In genomic region chr10:17808971-17809841, GRCh38 we compare ENCODE assay signal across 15 cellular contexts. TPM values are rescaled to one million over a fixed set of nuclear protein-coding genes. Genes with fewer than 3 reads are reported as not detected.
A peak's percentile ranks its signal among the peaks of the same experiment; 100 is the strongest.
DNase-seq lines count a peak whose midpoint lies in the region; ATAC-seq, FAIRE-seq and TF ChIP-seq lines count a peak whose summit lies in the region.
"Had no signal": no experiment of that assay in that cellular context is flagged by ENCODE, and none has a peak within 500 bp of the region (broad histone marks: within the 10 kb centered on the region; RNA-seq: fewer than 3 reads in every experiment).

Gene MRC1, plus strand, starts transcription at chr10:17809348. Its CDS starts 118 bp downstream, at chr10:17809466.

- no peak for TF ChIP-seq RAD21 in K562 (CRISPR knock-in tag; conservative IDR thresholded peaks at IDR 0.05 in 1 of 2, IDR thresholded peaks at IDR 0.05 in 1 of 2)

- H3K36me3 ChIP-seq in K562 (ENCODE audit: control insufficient read depth, insufficient read depth, low read length): no peaks in the 10 kb centered on the region
- H3K36me3 ChIP-seq in right atrium auricular region: no peaks in the 10 kb centered on the region
- no peaks in the 10 kb centered on the region for H3K36me3 ChIP-seq in upper lobe of right lung

- 12% methylated on average over 16 of the region's 23 CpGs for WGBS in K562 (ENCODE audit: insufficient coverage, low coverage, missing lambda C conversion rate)

- H3K79me2 ChIP-seq in K562 (ENCODE audit: control insufficient read depth, insufficient read depth, low read length): no peaks in the 10 kb centered on the region

- in situ Hi-C loops in K562 (cut with MboI): no loop called here

- no peak for TF ChIP-seq POLR2A in K562 (conservative IDR thresholded peaks at IDR 0.05)

- H3K9ac ChIP-seq in K562 (ENCODE audit: insufficient read depth in 1 of 2, low read depth in 2 of 2, low read length in 2 of 2): 0 out of 4 replicates have a peak within 1 kb of the TSS, but pooled peaks of 1 of the 2 experiments have one; percentile 43

- no peak within 1 kb of the TSS for H3K4me2 ChIP-seq in K562 (ENCODE audit: insufficient read depth, low read length)

- intact Hi-C loops in K562 (cut with micrococcal nuclease): loop anchor here (5.0 kb wide), 1 partner anchor 62 kb away; no protein-coding TSS in a partner anchor
- intact Hi-C loops in upper lobe of right lung (cut with DNase I): no loop called here

- no peak for FAIRE-seq in K562 (lab: Jason Lieb, UNC)
- FAIRE-seq: D721Med had no signal

- H2AFZ ChIP-seq in K562 (ENCODE audit: low read depth, low read length): peak within 1 kb of the TSS; percentile 5; the same call in 1 of the 2 replicates

- no peak for TF ChIP-seq EP300 in K562 (IDR thresholded peaks at IDR 0.05; ENCODE audit: low read length)

- no peaks in the 10 kb centered on the region for H3K9me1 ChIP-seq in K562 (ENCODE audit: control insufficient read depth, insufficient read depth, low read length)

- POLR2A ChIA-PET in K562 (lab: Yijun Ruan, JAX): no interaction called here

- DNase-seq in K562 (ENCODE audit: extremely low read depth in 1 of 4, low spot score in 3 of 4) (no peak), right atrium auricular region (ENCODE audit: low spot score) (no peak), omental fat pad (ENCODE audit: low spot score) (no peak), upper lobe of right lung (peak; percentile 74), DMS153 treated with DMSO at 0.1 percent for 48 hours (lab: John Stamatoyannopoulos, UW; ENCODE audit: unreplicated experiment) (no peak), SW480 (ENCODE audit: low spot score) (no peak), NCI-H187 (lab: John Stamatoyannopoulos, UW) (no peak)
- DNase-seq: activated B cell treated with CpG ODN at 0.5 μM for 24 hours, caudate nucleus, HFFc6, NCI-H524, SIG-M5 had no signal

- no TSS peak for BruUV-seq in K562 (replicated peaks; lab: Mats Ljungman, UMichigan)

- no peak within 1 kb of the TSS for H3K4me3 ChIP-seq in K562
- H3K4me3 ChIP-seq in right atrium auricular region: peak within 1 kb of the TSS; percentile 2 to 31
- H3K4me3 ChIP-seq in upper lobe of right lung: peak within 1 kb of the TSS; percentile 48

- no peak within 1 kb of the TSS for H3K27ac ChIP-seq in K562 (ENCODE audit: extremely low read depth, low read depth, low read length)
- H3K27ac ChIP-seq in right atrium auricular region: peak within 1 kb of the TSS in 1 of 2 donors; percentile 22
- peak within 1 kb of the TSS; percentile 70 for H3K27ac ChIP-seq in upper lobe of right lung

- H3K4me1 ChIP-seq in K562 (replicated peaks in 1 of 2; ENCODE audit: control insufficient read depth in 2 of 2, insufficient read depth in 2 of 2, low read length in 2 of 2) (no peaks in the 10 kb centered on the region; a peak in 2 of 5 replicates), right atrium auricular region (no peaks in the 10 kb centered on the region), upper lobe of right lung (no peaks in the 10 kb centered on the region)

- CTCF ChIA-PET in K562 (lab: Yijun Ruan, JAX; ENCODE audit: low intra/inter-chr PET ratio): no interaction called here

- H3K9me3 ChIP-seq in K562 (replicated peaks; ENCODE audit: control insufficient read depth, insufficient read depth, low read depth, low read length) (no peaks in the 10 kb centered on the region), right atrium auricular region (peaks cover 0 to 4% of the 10 kb centered on the region in 2 donors), upper lobe of right lung (no peaks in the 10 kb centered on the region)

- ATAC-seq in K562 (peak; percentile 61), omental fat pad (ENCODE audit: low FRiP score) (peak; percentile 27), upper lobe of right lung (peak; percentile 81), GM21526 (IDR thresholded peaks at IDR 0.05; ENCODE audit: low FRiP score, unreplicated experiment) (no peak)

- H4K20me1 ChIP-seq in K562 (replicated peaks; ENCODE audit: control insufficient read depth, insufficient read depth, low read length): no peaks in the 10 kb centered on the region

- TF ChIP-seq CTCF in K562 (IDR thresholded peaks at IDR 0.05 in 2 of 3, conservative IDR thresholded peaks at IDR 0.05 in 1 of 3; ENCODE audit: insufficient read depth in 2 of 3, low read depth in 1 of 3, low read length in 3 of 3): no peak
- no peak for TF ChIP-seq CTCF in right atrium auricular region (IDR thresholded peaks at IDR 0.05)
- TF ChIP-seq CTCF in omental fat pad (IDR thresholded peaks at IDR 0.05): no peak
- TF ChIP-seq CTCF in upper lobe of right lung (IDR thresholded peaks at IDR 0.05): no peak

- H3K27me3 ChIP-seq in K562 (ENCODE audit: control insufficient read depth in 2 of 2, insufficient read depth in 2 of 2, low read length in 2 of 2): peaks cover 17 to 57% of the 10 kb centered on the region in 2 experiments; a peak in 4 of 5 replicates
- no peaks in the 10 kb centered on the region for H3K27me3 ChIP-seq in right atrium auricular region
- H3K27me3 ChIP-seq in upper lobe of right lung: no peaks in the 10 kb centered on the region

TF ChIP-seq in K562, 482 proteins besides CTCF, POLR2A, EP300 and RAD21 (continues in another document):
- TF ChIP-seq ARID2 (IDR thresholded peaks at IDR 0.05) (no peak), ZBTB34 (CRISPR knock-in tag; IDR thresholded peaks at IDR 0.05) (no peak), SMAD1 (IDR thresholded peaks at IDR 0.05; ENCODE audit: low read depth, low read length, partially characterized antibody) (no peak), ATF7 (IDR thresholded peaks at IDR 0.05) (no peak), HSF4 (CRISPR knock-in tag; IDR thresholded peaks at IDR 0.05; ENCODE audit: borderline replicate concordance) (no peak), MED1 (CRISPR knock-in tag; IDR thresholded peaks at IDR 0.05; ENCODE audit: borderline replicate concordance) (no peak), E2F8 (IDR thresholded peaks at IDR 0.05; ENCODE audit: low read depth, partially characterized antibody) (no peak)

RNA-seq across cellular contexts. Expression of gene MRC1, which starts in this region (rescaled TPM):
- total RNA-seq in K562 (2011; cell fraction: chromatin; rRNA removed; ENCODE audit: low replicate concordance): not detected in 2 replicates
- total RNA-seq in K562 (2011; cell fraction: nucleolus; rRNA removed): not detected in 2 replicates
- total RNA-seq in K562 (2011; cell fraction: nucleoplasm; rRNA removed): not detected in 2 replicates
- 0.04 TPM in 1 of 2 replicates, not detected in the other for total RNA-seq in K562 (2014; rRNA removed)
- total RNA-seq in K562 (2014; rRNA removed; fragmentation: Illumina TruSeq; extraction: Trizol): 0.04 TPM in 1 of 2 replicates, not detected in the other
- total RNA-seq in K562 (2015; rRNA removed; fragmentation: Illumina TruSeq; extraction: Trizol): not detected in 2 replicates
- 0.18 and 0.20 TPM in 2 replicates for total RNA-seq in K562 (2021)
- not detected in 2 replicates for polyA plus RNA-seq in K562 (2011; rRNA removed)
- 0.01 TPM in 2 replicates for polyA plus RNA-seq in K562 (2011; cell fraction: cytosol; rRNA removed)
- polyA plus RNA-seq in K562 (2011; cell fraction: nucleus; rRNA removed): 0.01 TPM in 1 of 2 replicates, not detected in the other
- 0.01 TPM in 1 of 2 replicates, not detected in the other for polyA plus RNA-seq in K562 (2012)
- polyA plus RNA-seq in K562 (2014; fragmentation: Illumina TruSeq; extraction: Trizol): 0.01 and 0.03 TPM in 2 replicates
- under 1 TPM in 1 of 2 experiments, not detected in 1; 0.01 TPM for polyA plus RNA-seq in K562 (2014; fragmentation: Nextera tagmentation; extraction: Ambion mirVana)
- 0.08 TPM in 1 of 2 replicates, not detected in the other for polyA plus RNA-seq in K562 (2014; rRNA removed)
- not detected in 2 replicates for polyA minus RNA-seq in K562 (2011; rRNA and poly(A)+ RNA removed)
- not detected in 2 replicates for polyA minus RNA-seq in K562 (2011; cell fraction: cytosol; rRNA and poly(A)+ RNA removed)
- polyA minus RNA-seq in K562 (2011; cell fraction: nucleus; rRNA and poly(A)+ RNA removed): not detected in 2 replicates
- 10 to 100 TPM; 10.8 to 26.0 TPM for total RNA-seq in right atrium auricular region
- total RNA-seq in omental fat pad: 100 to 1,000 TPM; 130 to 206 (median 139) TPM
- total RNA-seq in upper lobe of right lung: 370 TPM
- total RNA-seq: activated T-helper 1 cell treated with anti-CD3 and anti-CD28 coated beads, Interleukin-12 subunit alpha, Interleukin-12 subunit beta, Interleukin-2, Interleukin-4 antibody, amounts not matched to agents 30 ng/mL and 10 ng/mL and 1 ng/mL, durations not matched to agents 14 hours and 24 hours and 36 hours had no signal

Comparison
In these comparisons a context has a peak if more than half of its experiments do, and no peak if none do; other contexts are left out.
1. RNA of gene MRC1 (total RNA-seq): 370 TPM in upper lobe of right lung (single experiment), 130 to 206 TPM in omental fat pad and 10.8 to 26.0 TPM in right atrium auricular region; 0.04 to 0.20 TPM in K562; every median in the first group is over 4 times any median in the second.
2. RNA of gene MRC1 (total RNA-seq): 370 TPM in upper lobe of right lung (single experiment) and 130 to 206 TPM in omental fat pad; 10.8 to 26.0 TPM in right atrium auricular region; every median in the first group is over 4 times any median in the second.
3. Peak in ATAC-seq in K562; RNA of the gene not detected or under 1 TPM.